In genomic region chr3:196219194-196219969, GRCh38 we compare ENCODE assay signal across 9 cellular contexts. TPM values are rescaled to one million over a fixed set of nuclear protein-coding genes. Genes with fewer than 3 reads are reported as not detected.
DNase-seq lines count a peak whose midpoint lies in the region; ATAC-seq lines count a peak whose summit lies in the region.
"Had no signal": no experiment of that assay in that cellular context is flagged by ENCODE, and none has a peak within 500 bp of the region (broad histone marks: within the 10 kb centered on the region; RNA-seq: fewer than 3 reads in every experiment).

No MANE protein-coding gene starts in this region.

- H2AK5ac ChIP-seq in mesendoderm (ENCODE audit: low read length), result no peak overlapping the region

- no peaks in the 10 kb centered on the region for H3K27me3 ChIP-seq in mesendoderm (ENCODE audit: insufficient read depth, low read length, poor library complexity)

- H3K36me3 ChIP-seq in mesendoderm (ENCODE audit: control insufficient read depth, insufficient read depth, low read length), result no peaks in the 10 kb centered on the region

- no peak overlapping the region for H3K4me3 ChIP-seq in mesendoderm (ENCODE audit: low read length)

- H3K23ac ChIP-seq in mesendoderm (ENCODE audit: low read length), result no peak overlapping the region

- H3K27ac ChIP-seq in cingulate gyrus (ENCODE audit: low read depth, low read length) (peak overlapping the region; percentile 76), mesendoderm (ENCODE audit: low read depth, low read length) (no peak overlapping the region)

- H3K18ac ChIP-seq in mesendoderm (ENCODE audit: low read length), result no peak overlapping the region

- H3K56ac ChIP-seq in mesendoderm (ENCODE audit: low read length), result no peak overlapping the region

- no peaks in the 10 kb centered on the region for H3K79me2 ChIP-seq in mesendoderm (ENCODE audit: control insufficient read depth, insufficient read depth, low read length)

- no peak overlapping the region for H3K9ac ChIP-seq in mesendoderm (ENCODE audit: low read length)

- WGBS in mesendoderm (ENCODE audit: extremely low coverage, insufficient coverage, low lambda C conversion rate), result no CpG with 5 or more reads among the region's 19 CpGs

- no peak overlapping the region for H2BK15ac ChIP-seq in mesendoderm (replicated peaks; ENCODE audit: low read depth)

- peak; percentile 72 for DNase-seq in Daoy (ENCODE audit: low read depth)
- DNase-seq in NCI-H2196 (lab: John Stamatoyannopoulos, UW; ENCODE audit: unreplicated experiment), result peak; percentile 96
- DNase-seq in activated CD4-positive, alpha-beta T cell treated with anti-CD3 and anti-CD28 coated beads for 48 hours, result peak; percentile 72
- peak; percentile 78 for DNase-seq in mesendoderm
- DNase-seq in stimulated activated CD8-positive, alpha-beta memory T cell treated with anti-CD3 and anti-CD28 coated beads, Interleukin-4, amount 100 ng/mL, for 1 hour (ENCODE audit: low read depth in 2 of 2, low spot score in 1 of 2), result peak; percentile 34 to 41

- H3K4me1 ChIP-seq in mesendoderm (ENCODE audit: control insufficient read depth, low read depth, low read length), result no peaks in the 10 kb centered on the region

- ATAC-seq in HG02623 (IDR thresholded peaks at IDR 0.05; ENCODE audit: unreplicated experiment), result peak; percentile 52
- ATAC-seq in HG03565 (IDR thresholded peaks at IDR 0.05; ENCODE audit: unreplicated experiment), result no peak

- H4K8ac ChIP-seq in mesendoderm (ENCODE audit: low read depth, low read length), result no peak overlapping the region

- H2BK120ac ChIP-seq in mesendoderm (ENCODE audit: low read depth, low read length), result no peak overlapping the region

- no peak overlapping the region for H3K4ac ChIP-seq in mesendoderm (ENCODE audit: low read depth, low read length)

- no peak overlapping the region for H2BK5ac ChIP-seq in mesendoderm (ENCODE audit: low read length)

- H3K4me2 ChIP-seq in mesendoderm (ENCODE audit: low read length), result no peak overlapping the region

- H4K5ac ChIP-seq in mesendoderm (ENCODE audit: low read length), result no peak overlapping the region

- H3K79me1 ChIP-seq in mesendoderm (ENCODE audit: low read length), result no peaks in the 10 kb centered on the region

RNA-seq across cellular contexts. Expression of gene SLC51A, which starts 3.0 kb away (rescaled TPM):
- not detected in 2 replicates for total RNA-seq in Daoy (2014; rRNA removed; shearing (Covaris generic))
- polyA plus RNA-seq in mesendoderm (2013, experiment 1 of 2), result 4.4 TPM
- polyA plus RNA-seq in mesendoderm (2013, experiment 2 of 2), result 3.6 TPM
- total RNA-seq: T-helper 1 cell treated with Interleukin-12 subunit alpha and Interleukin-12 subunit beta and Interleukin-4 antibody, amounts not matched to agents 30 ng/mL and 1 ng/mL, for 36 hours had no signal

RNA-seq across cellular contexts. Expression of gene ZDHHC19, which starts 8.2 kb away (rescaled TPM):
- total RNA-seq in Daoy (2014; rRNA removed; shearing (Covaris generic)), result not detected in 2 replicates
- polyA plus RNA-seq in mesendoderm (2013, experiment 1 of 2), result 0.88 TPM
- 0.52 TPM for polyA plus RNA-seq in mesendoderm (2013, experiment 2 of 2)
- total RNA-seq: T-helper 1 cell treated with Interleukin-12 subunit alpha and Interleukin-12 subunit beta and Interleukin-4 antibody, amounts not matched to agents 30 ng/mL and 1 ng/mL, for 36 hours had no signal

Comparison
In these comparisons a context has a peak if more than half of its experiments do, and no peak if none do; other contexts are left out.
1. DNase-seq: peak in every context shown above with its lines; median percentile 96 in NCI-H2196; 78 in mesendoderm; 72 in Daoy; 72 in activated CD4-positive, alpha-beta T cell treated with anti-CD3 and anti-CD28 coated beads for 48 hours; 38 in stimulated activated CD8-positive, alpha-beta memory T cell treated with anti-CD3 and anti-CD28 coated beads, Interleukin-4, amount 100 ng/mL, for 1 hour.